22 cellular contexts compared by ENCODE assay signal in the genomic region with DNA sequence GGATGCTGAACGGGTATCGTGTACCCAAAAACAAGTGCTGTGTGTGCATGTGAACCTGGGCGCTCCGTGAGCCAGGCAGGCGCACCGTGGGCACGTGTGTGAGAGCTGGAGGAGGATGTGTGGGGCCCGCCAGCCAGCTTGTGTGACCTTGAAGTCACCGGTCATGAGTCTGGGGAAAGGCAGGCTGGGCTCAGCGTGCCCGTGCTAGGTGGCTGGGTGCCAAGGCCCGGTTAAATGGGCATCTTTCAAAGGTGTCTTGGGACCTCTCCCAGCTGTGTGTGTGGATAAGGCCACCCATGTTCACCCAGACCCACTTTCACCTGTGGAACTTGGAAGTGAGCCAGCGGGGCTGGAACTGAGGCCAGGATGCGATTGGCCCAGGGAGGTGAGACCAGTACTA. TPM values are rescaled to one million over a fixed set of nuclear protein-coding genes. Genes with fewer than 3 reads are reported as not detected.
"Had no signal": no experiment of that assay in that cellular context is flagged by ENCODE, and none has a peak within 500 bp of the region (broad histone marks: within the 10 kb centered on the region; RNA-seq: fewer than 3 reads in every experiment).

No MANE protein-coding gene starts in this region.

- H3K4me3 ChIP-seq: gastroesophageal sphincter, hepatocyte, left lung, skin epidermis had no signal

- H3K9me3 ChIP-seq: gastroesophageal sphincter, left lung had no signal

- H3K36me3 ChIP-seq: gastroesophageal sphincter, left lung had no signal

- ATAC-seq: activated CD8-positive, alpha-beta T cell treated with anti-CD3 and anti-CD28 coated beads, Interleukin-2, amount 10 ng/mL, durations not matched to agents 7 days and 5 days; activated T-cell treated with anti-CD3 and anti-CD28 coated beads, Interleukin-2, amount 50 U/mL, for 72 hours; gastroesophageal sphincter; left lung; natural killer cell; stimulated activated naive CD8-positive, alpha-beta T cell treated with anti-CD3 and anti-CD28 coated beads, Interleukin-15, Interleukin-2, amounts not matched to agents 100 U/mL and 50 U/mL, for 24 hours had no signal

- DNase-seq: activated CD4-positive, alpha-beta T cell treated with anti-CD3 and anti-CD28 coated beads, Interleukin-2, amount 10 ng/mL, durations not matched to agents 24 days and 14 days; activated CD4-positive, CD25-positive, alpha-beta regulatory T cell; activated CD8-positive, alpha-beta memory T cell treated with anti-CD3 and anti-CD28 coated beads, Interleukin-2, amount 50 U/mL, for 4 hours; activated CD8-positive, alpha-beta T cell treated with anti-CD3 and anti-CD28 coated beads, Interleukin-2, amount 10 ng/mL, durations not matched to agents 7 days and 5 days; activated gamma-delta T cell treated with Interleukin-2 at 50 U/mL for 16 hours; activated naive CD8-positive, alpha-beta T cell treated with anti-CD3 and anti-CD28 coated beads for 36 hours; activated T-cell treated with anti-CD3 and anti-CD28 coated beads, Interleukin-2, amount 50 U/mL, for 72 hours; cerebellar nuclear complex; dermis blood vessel endothelial cell; left lung; natural killer cell; posterior cingulate gyrus; stimulated activated CD4-positive, alpha-beta T cell treated with anti-CD3 and anti-CD28 coated beads, Interleukin-4, amount 100 ng/mL, for 24 hours; stimulated activated naive CD8-positive, alpha-beta T cell treated with anti-CD3 and anti-CD28 coated beads, Interleukin-15, Interleukin-2, amounts not matched to agents 100 U/mL and 50 U/mL, for 24 hours; SW 1271 had no signal

- H3K27ac ChIP-seq: epithelial cell of prostate, gastroesophageal sphincter, hepatocyte, left lung, skin epidermis had no signal

RNA-seq across cellular contexts. Expression of a gene that starts 3.4 kb away (rescaled TPM):
- total RNA-seq: activated CD4-positive, alpha-beta T cell treated with anti-CD3 and anti-CD28 coated beads, Interleukin-2, amount 10 ng/mL, durations not matched to agents 24 days and 14 days; activated CD8-positive, alpha-beta T cell treated with anti-CD3 and anti-CD28 coated beads, Interleukin-2, amount 10 ng/mL, durations not matched to agents 7 days and 5 days; activated naive CD8-positive, alpha-beta T cell treated with anti-CD3 and anti-CD28 coated beads for 36 hours; activated T-cell treated with anti-CD3 and anti-CD28 coated beads, Interleukin-2, amount 50 U/mL, for 72 hours; dermis blood vessel endothelial cell; hepatocyte; T-helper 2 cell treated with Interferon-gamma antibody and Interleukin-4, amounts not matched to agents 100 ng/mL and 5 ng/mL, for 36 hours had no signal
- polyA plus RNA-seq: keratinocyte had no signal

RNA-seq across cellular contexts. Expression of a gene that starts 6.1 kb away (rescaled TPM):
- total RNA-seq: activated CD4-positive, alpha-beta T cell treated with anti-CD3 and anti-CD28 coated beads, Interleukin-2, amount 10 ng/mL, durations not matched to agents 24 days and 14 days; activated CD8-positive, alpha-beta T cell treated with anti-CD3 and anti-CD28 coated beads, Interleukin-2, amount 10 ng/mL, durations not matched to agents 7 days and 5 days; activated naive CD8-positive, alpha-beta T cell treated with anti-CD3 and anti-CD28 coated beads for 36 hours; activated T-cell treated with anti-CD3 and anti-CD28 coated beads, Interleukin-2, amount 50 U/mL, for 72 hours; dermis blood vessel endothelial cell; gastroesophageal sphincter; hepatocyte; left lung; mucosa of gallbladder; natural killer cell; T-helper 2 cell treated with Interferon-gamma antibody and Interleukin-4, amounts not matched to agents 100 ng/mL and 5 ng/mL, for 36 hours had no signal
- polyA plus RNA-seq: hepatocyte, keratinocyte had no signal

RNA-seq across cellular contexts. Expression of a gene that starts 42.3 kb away (rescaled TPM):
- total RNA-seq: activated CD4-positive, alpha-beta T cell treated with anti-CD3 and anti-CD28 coated beads, Interleukin-2, amount 10 ng/mL, durations not matched to agents 24 days and 14 days; activated CD8-positive, alpha-beta T cell treated with anti-CD3 and anti-CD28 coated beads, Interleukin-2, amount 10 ng/mL, durations not matched to agents 7 days and 5 days; activated naive CD8-positive, alpha-beta T cell treated with anti-CD3 and anti-CD28 coated beads for 36 hours; activated T-cell treated with anti-CD3 and anti-CD28 coated beads, Interleukin-2, amount 50 U/mL, for 72 hours; dermis blood vessel endothelial cell; gastroesophageal sphincter; left lung; mucosa of gallbladder; natural killer cell; T-helper 2 cell treated with Interferon-gamma antibody and Interleukin-4, amounts not matched to agents 100 ng/mL and 5 ng/mL, for 36 hours had no signal
- polyA plus RNA-seq: keratinocyte had no signal
